25 cellular contexts compared by ENCODE assay signal in genomic region chr9:93533863-93534262, GRCh38. TPM values are rescaled to one million over a fixed set of nuclear protein-coding genes. Genes with fewer than 3 reads are reported as not detected.
DNase-seq lines count a peak whose midpoint lies in the region; ATAC-seq, FAIRE-seq and TF ChIP-seq lines count a peak whose summit lies in the region.
"Had no signal": no experiment of that assay in that cellular context is flagged by ENCODE, and none has a peak within 500 bp of the region (broad histone marks: within the 10 kb centered on the region; RNA-seq: fewer than 3 reads in every experiment).

No MANE protein-coding gene starts in this region.

- H2BK120ac ChIP-seq in H9 (ENCODE audit: low read depth, low read length, poor library complexity, severe bottlenecking): no peak overlapping the region

- H3K9ac ChIP-seq in H9 (ENCODE audit: extremely low read depth, insufficient read length, low read length) (no peak overlapping the region), HepG2 (ENCODE audit: insufficient read depth, low read depth, low read length) (no peak overlapping the region)
- H3K9ac ChIP-seq: SK-N-SH had no signal

- H3K4me1 ChIP-seq in CD8-positive, alpha-beta T cell (ENCODE audit: insufficient read depth, low read length): no peaks in the 10 kb centered on the region
- H3K4me1 ChIP-seq in H9 (ENCODE audit: insufficient read depth, low read length) (no peaks in the 10 kb centered on the region), HepG2 (ENCODE audit: insufficient read depth, low read length) (no peaks in the 10 kb centered on the region)
- H3K4me1 ChIP-seq: HAP-1 had no signal

- no peaks in the 10 kb centered on the region for H3K79me1 ChIP-seq in H9 (ENCODE audit: insufficient read depth, low read depth, low read length, poor library complexity, severe bottlenecking)

- no peak for TF ChIP-seq POLR2A in HepG2 (IDR thresholded peaks at IDR 0.05; ENCODE audit: insufficient read depth in 1 of 2, low read depth in 2 of 2, low read length in 2 of 2)

- no peak overlapping the region for H4K8ac ChIP-seq in H9 (replicated peaks; ENCODE audit: insufficient read length, low read depth, low read length)

- no peak for TF ChIP-seq EP300 in HepG2 (IDR thresholded peaks at IDR 0.05; ENCODE audit: low read depth in 2 of 2, low read length in 2 of 2)
- no peak for TF ChIP-seq EP300 in HepG2 (CRISPR knock-in tag; IDR thresholded peaks at IDR 0.05; ENCODE audit: borderline replicate concordance)

- H3K9me3 Mint-ChIP-seq in CD8-positive, alpha-beta T cell: no peaks in the 10 kb centered on the region
- H3K9me3 Mint-ChIP-seq in H9: no peaks in the 10 kb centered on the region
- peaks cover 8% of the 10 kb centered on the region for H3K9me3 Mint-ChIP-seq in glutamatergic neuron (ENCODE audit: unreplicated experiment)
- H3K9me3 Mint-ChIP-seq: activated B cell treated with CpG ODN at 0.5 μM for 24 hours; activated CD4-positive, alpha-beta memory T cell treated with anti-CD3 and anti-CD28 coated beads, Interleukin-2, amount 10 ng/mL, durations not matched to agents 7 days and 5 days; naive B cell had no signal

- no peak for TF ChIP-seq CTCF in CD8-positive, alpha-beta T cell (IDR thresholded peaks at IDR 0.05)
- peak; percentile 41; the same call in 2 of the 3 replicates for TF ChIP-seq CTCF in H9 (conservative IDR thresholded peaks at IDR 0.05)
- peak; percentile 29; the same call in 1 of the 2 replicates for TF ChIP-seq CTCF in WERI-Rb-1 (IDR thresholded peaks at IDR 0.05; ENCODE audit: low read depth, low read length)
- TF ChIP-seq CTCF in HepG2 (CRISPR knock-in tag; IDR thresholded peaks at IDR 0.05): no peak
- no peak for TF ChIP-seq CTCF in glutamatergic neuron (IDR thresholded peaks at IDR 0.05; ENCODE audit: partially characterized antibody, unreplicated experiment)

- H4K91ac ChIP-seq in H9 (ENCODE audit: insufficient read length, low read depth, low read length): no peak overlapping the region

- CTCF ChIA-PET in CD8-positive, alpha-beta T cell (lab: Charles Lee): interaction anchor here (1.2 kb wide), 1 partner anchor 32 kb away, joined by 4 read pairs; no protein-coding TSS in a partner anchor
- CTCF ChIA-PET in HepG2 (lab: Yijun Ruan, JAX; ENCODE audit: low intra/inter-chr PET ratio, low total read pairs): no interaction called here

- no peak overlapping the region for H3K18ac ChIP-seq in H9 (ENCODE audit: insufficient read length, low read depth, low read length)

- H3K79me2 ChIP-seq in H9 (ENCODE audit: insufficient read depth, low read length) (no peaks in the 10 kb centered on the region), HepG2 (ENCODE audit: insufficient read depth, low read length) (no peaks in the 10 kb centered on the region)

- DNase-seq in CD8-positive, alpha-beta T cell: peak in 1 of 7 experiments; percentile 23
- DNase-seq in H9 (peak; percentile 42), WERI-Rb-1 (no peak), HepG2 (ENCODE audit: low spot score) (no peak), glutamatergic neuron (no peak)
- no peak for DNase-seq in stimulated activated CD4-positive, alpha-beta T cell treated with anti-CD3 and anti-CD28 coated beads, Interleukin-1b, Interleukin-23, amount 100 ng/mL, for 48 hours
- DNase-seq: activated B cell treated with CpG ODN at 0.5 μM for 24 hours; activated CD4-positive, alpha-beta memory T cell treated with anti-CD3 and anti-CD28 coated beads, Interleukin-2, amount 10 ng/mL, durations not matched to agents 7 days and 5 days; activated effector memory CD4-positive, alpha-beta T cell treated with anti-CD3 and anti-CD28 coated beads, Interleukin-2, amount 50 U/mL, for 16 hours; activated T-cell treated with anti-CD3 and anti-CD28 coated beads for 4 hours; C1 segment of cervical spinal cord; erythroblast; heart left ventricle; naive B cell; NCI-H1105 treated with DMSO at 0.1 percent for 48 hours; NCI-H2029 treated with DMSO at 0.1 percent for 48 hours; NCI-H345; NCI-H82; OCI-M1; retina; SK-N-SH; small intestine had no signal

- H4K20me1 ChIP-seq in H9 (ENCODE audit: control insufficient read depth, insufficient read depth, insufficient read length) (no peaks in the 10 kb centered on the region), HepG2 (ENCODE audit: insufficient read depth, low read length) (no peaks in the 10 kb centered on the region)

- no peak overlapping the region for H3K14ac ChIP-seq in H9 (ENCODE audit: insufficient read depth, low read length)

- H3K4me3 Mint-ChIP-seq in CD8-positive, alpha-beta T cell: no peak overlapping the region
- no peak overlapping the region for H3K4me3 Mint-ChIP-seq in H9
- H3K4me3 Mint-ChIP-seq in glutamatergic neuron (ENCODE audit: unreplicated experiment): no peak overlapping the region
- H3K4me3 Mint-ChIP-seq: activated B cell treated with CpG ODN at 0.5 μM for 24 hours; activated CD4-positive, alpha-beta memory T cell treated with anti-CD3 and anti-CD28 coated beads, Interleukin-2, amount 10 ng/mL, durations not matched to agents 7 days and 5 days; naive B cell had no signal

- H4K5ac ChIP-seq in H9 (ENCODE audit: insufficient read length, low read depth, low read length): no peak overlapping the region

- no peak for TF ChIP-seq RAD21 in HepG2 (CRISPR knock-in tag; IDR thresholded peaks at IDR 0.05)

- H2BK20ac ChIP-seq in H9 (ENCODE audit: low read depth, low read length, poor library complexity, severe bottlenecking): no peak overlapping the region

- no peak overlapping the region for H3K27ac ChIP-seq in CD8-positive, alpha-beta T cell (ENCODE audit: low read depth, low read length)
- H3K27ac ChIP-seq in H9 (ENCODE audit: insufficient read length, low read depth, low read length) (no peak overlapping the region), WERI-Rb-1 (no peak overlapping the region), HepG2 (ENCODE audit: extremely low read length, insufficient read depth, low read length) (no peak overlapping the region)
- H3K27ac ChIP-seq: heart left ventricle had no signal

- peaks cover 2% of the 10 kb centered on the region for H3K4me1 Mint-ChIP-seq in CD8-positive, alpha-beta T cell (ENCODE audit: low read depth)
- H3K4me1 Mint-ChIP-seq in H9 (peaks cover 0 to 3% of the 10 kb centered on the region in 2 experiments; a peak in 1 of 4 replicates), glutamatergic neuron (ENCODE audit: low read depth, unreplicated experiment) (peaks cover 23% of the 10 kb centered on the region)
- H3K4me1 Mint-ChIP-seq: activated B cell treated with CpG ODN at 0.5 μM for 24 hours had no signal

- no peak overlapping the region for H2BK5ac ChIP-seq in H9 (ENCODE audit: insufficient read length, low read length)

- POLR2A ChIA-PET in CD8-positive, alpha-beta T cell (lab: Charles Lee): interaction anchor here (0.5 kb wide), 1 partner anchor 59 kb away, joined by 4 read pairs; no protein-coding TSS in a partner anchor
- POLR2A ChIA-PET in HepG2 (lab: Yijun Ruan, JAX): no interaction called here

- H3K27me3 Mint-ChIP-seq in CD8-positive, alpha-beta T cell (ENCODE audit: low read depth): no peaks in the 10 kb centered on the region
- no peaks in the 10 kb centered on the region for H3K27me3 Mint-ChIP-seq in H9 (ENCODE audit: low read depth)
- peaks cover 8% of the 10 kb centered on the region for H3K27me3 Mint-ChIP-seq in glutamatergic neuron (ENCODE audit: unreplicated experiment)
- H3K27me3 Mint-ChIP-seq: activated B cell treated with CpG ODN at 0.5 μM for 24 hours; activated CD4-positive, alpha-beta memory T cell treated with anti-CD3 and anti-CD28 coated beads, Interleukin-2, amount 10 ng/mL, durations not matched to agents 7 days and 5 days; naive B cell had no signal

- peak overlapping the region; percentile 32 for H3K27ac Mint-ChIP-seq in CD8-positive, alpha-beta T cell
- peak overlapping the region in 1 of 3 experiments; percentile 71; a peak in 2 of 7 replicates for H3K27ac Mint-ChIP-seq in H9
- H3K27ac Mint-ChIP-seq in glutamatergic neuron (ENCODE audit: unreplicated experiment): no peak overlapping the region
- H3K27ac Mint-ChIP-seq: activated B cell treated with CpG ODN at 0.5 μM for 24 hours; activated CD4-positive, alpha-beta memory T cell treated with anti-CD3 and anti-CD28 coated beads, Interleukin-2, amount 10 ng/mL, durations not matched to agents 7 days and 5 days had no signal

- H3K23me2 ChIP-seq in H9 (ENCODE audit: insufficient read length, low read depth, low read length, poor library complexity, severe bottlenecking): no peaks in the 10 kb centered on the region

- peaks cover 27% of the 10 kb centered on the region for H3K36me3 ChIP-seq in CD8-positive, alpha-beta T cell (ENCODE audit: insufficient read depth, low read length)
- H3K36me3 ChIP-seq in WERI-Rb-1 (peaks cover 28% of the 10 kb centered on the region), HepG2 (replicated peaks in 1 of 2; ENCODE audit: control insufficient read depth in 1 of 2, insufficient read depth in 2 of 2, low read length in 2 of 2) (peaks cover 17 to 77% of the 10 kb centered on the region in 2 experiments)

- no peak for FAIRE-seq in HepG2 (lab: Jason Lieb, UNC)
- FAIRE-seq: D721Med, small intestine had no signal

- H3K9me3 ChIP-seq in CD8-positive, alpha-beta T cell (ENCODE audit: low read length): no peaks in the 10 kb centered on the region
- H3K9me3 ChIP-seq in H9 (ENCODE audit: control insufficient read depth, low read depth, low read length): no peaks in the 10 kb centered on the region
- no peaks in the 10 kb centered on the region for H3K9me3 ChIP-seq in WERI-Rb-1 (ENCODE audit: severe bottlenecking)
- H3K9me3 ChIP-seq in HepG2 (ENCODE audit: low read length): no peaks in the 10 kb centered on the region
- H3K9me3 ChIP-seq: HAP-1, heart left ventricle, SK-N-SH had no signal

- BruUV-seq in HepG2 (replicated peaks; lab: Mats Ljungman, UMichigan): no TSS peak

- ATAC-seq in CD8-positive, alpha-beta T cell: no peak
- ATAC-seq in HepG2 (peak; percentile 56; the same call in 2 of the 3 replicates), HG03521 (IDR thresholded peaks at IDR 0.05; ENCODE audit: unreplicated experiment) (no peak)

- no peak overlapping the region for H2BK12ac ChIP-seq in H9 (ENCODE audit: insufficient read length, low read depth, low read length)

- H3K23ac ChIP-seq in H9 (ENCODE audit: insufficient read length, low read depth, low read length): no peak overlapping the region

- H3K4me2 ChIP-seq in H9 (ENCODE audit: insufficient read depth, insufficient read length, low read length) (no peak overlapping the region), HepG2 (ENCODE audit: low read depth, low read length) (no peak overlapping the region)
- H3K4me2 ChIP-seq: SK-N-SH had no signal

- no peak overlapping the region for H2BK15ac ChIP-seq in H9 (ENCODE audit: low read depth, low read length)

- no peak overlapping the region for H3K4ac ChIP-seq in H9 (ENCODE audit: low read depth, low read length)

- no peak overlapping the region for H3K4me3 ChIP-seq in CD8-positive, alpha-beta T cell (ENCODE audit: low read depth, low read length)
- H3K4me3 ChIP-seq in WERI-Rb-1 (ENCODE audit: low read depth, low read length): no peak overlapping the region
- no peak overlapping the region for H3K4me3 ChIP-seq in HepG2 (replicated peaks in 1 of 3; ENCODE audit: insufficient read depth in 1 of 3, low read depth in 2 of 3, low read length in 3 of 3)
- H3K4me3 ChIP-seq: HAP-1, heart left ventricle had no signal

- in situ Hi-C loops in HepG2 (cut with HindIII; ENCODE audit: extremely low pct_ligation_motif_present, low pct_unique_long_range_greater_than_20kb): no loop called here

- H3T11ph ChIP-seq in H9 (ENCODE audit: low read length): no peak overlapping the region

- no peaks in the 10 kb centered on the region for H3K27me3 ChIP-seq in CD8-positive, alpha-beta T cell (ENCODE audit: insufficient read depth, low read length)
- H3K27me3 ChIP-seq in H9 (ENCODE audit: insufficient read depth, low read length): no peaks in the 10 kb centered on the region
- no peaks in the 10 kb centered on the region for H3K27me3 ChIP-seq in WERI-Rb-1 (ENCODE audit: insufficient read depth, low read depth, severe bottlenecking)
- no peaks in the 10 kb centered on the region for H3K27me3 ChIP-seq in HepG2 (ENCODE audit: control insufficient read depth in 1 of 2, insufficient read depth in 2 of 2, low read length in 2 of 2)
- H3K27me3 ChIP-seq: heart left ventricle had no signal

- no peak overlapping the region for H3K56ac ChIP-seq in H9 (ENCODE audit: insufficient read length, low read depth, low read length)

- intact Hi-C loops in CD8-positive, alpha-beta T cell (cut with DNase I, micrococcal nuclease): no loop called here
- intact Hi-C loops in HepG2 (cut with micrococcal nuclease; ENCODE audit: unreplicated experiment): no loop called here

- H2AFZ ChIP-seq in H9 (ENCODE audit: low read length): no peak overlapping the region
- no peak overlapping the region for H2AFZ ChIP-seq in HepG2 (ENCODE audit: low read length)

- peaks cover 92% of the 10 kb centered on the region for H3K36me3 Mint-ChIP-seq in CD8-positive, alpha-beta T cell
- H3K36me3 Mint-ChIP-seq in H9 (ENCODE audit: insufficient read depth in 1 of 3, low read depth in 3 of 3): peaks cover 13 to 75% (median 41%) of the 10 kb centered on the region in 3 experiments; a peak in 6 of 7 replicates
- H3K36me3 Mint-ChIP-seq in glutamatergic neuron (ENCODE audit: unreplicated experiment): peaks cover 3% of the 10 kb centered on the region

- no peak overlapping the region for H2AK5ac ChIP-seq in H9 (ENCODE audit: insufficient read length, low read length)

- WGBS in H9 (ENCODE audit: extremely low coverage, insufficient read length, low lambda C conversion rate): no CpG with 5 or more reads among the region's 8 CpGs
- WGBS in HepG2 (ENCODE audit: low lambda C conversion rate): 96% methylated on average over 8 of the region's 8 CpGs

RNA-seq across cellular contexts. Expression of gene PHF2, which starts 42.5 kb away (rescaled TPM):
- total RNA-seq in CD8-positive, alpha-beta T cell: 10 to 100 TPM; 23.9 to 25.7 TPM
- total RNA-seq in H9 (2021) (17.4 and 18.8 TPM in 2 replicates), HepG2 (2016; rRNA removed; fragmentation: Illumina TruSeq; extraction: Trizol) (9.1 and 9.3 TPM in 2 replicates), glutamatergic neuron (ENCODE audit: unreplicated experiment) (22.9 TPM)
- 0.81 and 1.1 TPM in 2 replicates for total RNA-seq in HepG2 (2016; cell fraction: cytosol; rRNA removed; fragmentation: Illumina TruSeq; extraction: Trizol; ENCODE audit: low read depth)
- total RNA-seq in HepG2 (2016; cell fraction: insoluble cytoplasmic fraction; rRNA removed; fragmentation: Illumina TruSeq; extraction: Trizol): 7.2 and 9.5 TPM in 2 replicates
- total RNA-seq in HepG2 (2016; cell fraction: membrane; rRNA removed; fragmentation: Illumina TruSeq; extraction: Trizol): 4.9 and 5.3 TPM in 2 replicates
- 8.3 and 9.2 TPM in 2 replicates for total RNA-seq in HepG2 (2016; cell fraction: nucleus; rRNA removed; fragmentation: Illumina TruSeq; extraction: Trizol)
- polyA plus RNA-seq in HepG2 (2011; rRNA removed): 6.6 and 7.0 TPM in 2 replicates
- 4.2 and 4.7 TPM in 2 replicates for polyA plus RNA-seq in HepG2 (2011; cell fraction: cytosol; rRNA removed)
- polyA plus RNA-seq in HepG2 (2011; cell fraction: nucleus; rRNA removed): 10.7 and 12.3 TPM in 2 replicates
- polyA plus RNA-seq in HepG2 (2012): 6.9 and 7.1 TPM in 2 replicates
- polyA plus RNA-seq in HepG2 (2016; cell fraction: cytosol; fragmentation: Illumina TruSeq; extraction: Trizol; ENCODE audit: low read depth): 0.63 TPM in 2 replicates
- 9.5 and 12.0 TPM in 2 replicates for polyA plus RNA-seq in HepG2 (2016; cell fraction: insoluble cytoplasmic fraction; fragmentation: Illumina TruSeq; extraction: Trizol; ENCODE audit: low read depth)
- 3.9 and 4.0 TPM in 2 replicates for polyA plus RNA-seq in HepG2 (2016; cell fraction: membrane; fragmentation: Illumina TruSeq; extraction: Trizol; ENCODE audit: low read depth)
- polyA plus RNA-seq in HepG2 (2016; cell fraction: nucleus; fragmentation: Illumina TruSeq; extraction: Trizol; ENCODE audit: insufficient read depth, low read depth): 23.0 and 24.9 TPM in 2 replicates
- 4.6 and 6.3 TPM in 2 replicates for polyA minus RNA-seq in HepG2 (2011; rRNA and poly(A)+ RNA removed; ENCODE audit: low replicate concordance)
- 4.8 and 5.0 TPM in 2 replicates for polyA minus RNA-seq in HepG2 (2011; cell fraction: cytosol; rRNA and poly(A)+ RNA removed)
- polyA minus RNA-seq in HepG2 (2011; cell fraction: nucleus; rRNA and poly(A)+ RNA removed): 4.2 and 5.1 TPM in 2 replicates

Comparison
In these comparisons a context has a peak if more than half of its experiments do, and no peak if none do; other contexts are left out.
1. CTCF ChIP-seq: peak in H9 (single experiment) and WERI-Rb-1 (single experiment); none in CD8-positive, alpha-beta T cell (single experiment), HepG2 (single experiment) and glutamatergic neuron (single experiment).